Comparison of ENCODE assay signal across 1 cellular context in the genomic region with DNA sequence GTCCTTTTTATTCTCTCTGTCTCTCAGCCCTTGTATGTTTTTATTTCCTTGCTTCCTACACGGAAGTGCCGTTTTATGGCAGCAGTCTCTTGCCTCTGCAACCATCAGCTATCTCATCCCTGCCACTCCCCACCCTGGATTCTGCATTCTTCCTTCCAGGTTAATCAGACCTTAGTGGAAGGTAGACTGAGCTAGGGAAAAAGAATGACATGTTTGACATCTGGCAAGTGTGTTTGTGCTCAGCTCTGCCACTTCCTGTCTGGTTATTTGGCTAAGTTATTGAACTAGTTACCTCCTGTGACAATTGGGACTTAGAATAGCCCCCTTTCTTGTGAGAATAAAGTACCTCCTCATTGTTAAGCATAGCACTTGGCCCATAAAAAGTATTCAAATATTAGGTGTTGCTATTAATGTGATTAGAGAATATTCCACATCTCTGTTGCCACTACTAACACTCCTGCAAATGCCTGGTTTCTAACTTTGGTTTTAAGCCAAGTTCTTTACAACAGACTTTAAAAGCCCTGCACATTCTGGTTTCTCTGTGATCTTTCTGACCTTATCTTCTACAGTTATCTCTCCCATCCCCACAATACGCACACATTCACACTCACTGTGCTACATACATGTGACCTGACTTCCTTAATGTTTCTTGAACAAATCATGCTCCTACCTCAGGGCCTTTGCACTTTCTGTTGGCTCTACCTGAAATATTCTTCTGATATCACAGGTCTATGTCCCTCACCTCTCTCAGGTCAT.
TF ChIP-seq lines count a peak whose summit lies in the region.

No MANE protein-coding gene starts in this region.

TF ChIP-seq in GM12878, 131 proteins besides CTCF, POLR2A, EP300 and RAD21 (continued from another document):
- TF ChIP-seq ZBED1 (IDR thresholded peaks at IDR 0.05; ENCODE audit: borderline replicate concordance) (no peak), RUNX3 (IDR thresholded peaks at IDR 0.05; ENCODE audit: low read length) (no peak), EZH2 (IDR thresholded peaks at IDR 0.05; ENCODE audit: borderline replicate concordance, control insufficient read depth, low read depth, low read length) (no peak), HDAC2 (IDR thresholded peaks at IDR 0.05) (0 out of 2 replicates have a peak, but pooled peaks have one; percentile 10), IRF5 (IDR thresholded peaks at IDR 0.05; ENCODE audit: borderline replicate concordance) (no peak), CREB1 (IDR thresholded peaks at IDR 0.05; ENCODE audit: low read depth) (no peak), MYC (IDR thresholded peaks at IDR 0.05; ENCODE audit: insufficient read depth, insufficient read length, insufficient replicate concordance, low read length, severe bottlenecking) (no peak), ETV6 (conservative IDR thresholded peaks at IDR 0.05 in 1 of 2, IDR thresholded peaks at IDR 0.05 in 1 of 2; ENCODE audit: borderline replicate concordance in 1 of 2, low read depth in 1 of 2) (no peak), CHD1 (IDR thresholded peaks at IDR 0.05; ENCODE audit: low read depth, low read length) (no peak), TCF12 (IDR thresholded peaks at IDR 0.05; ENCODE audit: low read depth, low read length) (no peak), GABPA (IDR thresholded peaks at IDR 0.05; ENCODE audit: low read depth) (0 out of 2 replicates have a peak, but pooled peaks have one; percentile 16), SMAD5 (IDR thresholded peaks at IDR 0.05; ENCODE audit: low read depth) (no peak), PAX5 (IDR thresholded peaks at IDR 0.05; ENCODE audit: borderline replicate concordance, low read depth, low read length) (no peak), ATF7 (IDR thresholded peaks at IDR 0.05; ENCODE audit: low read depth) (no peak), NBN (IDR thresholded peaks at IDR 0.05) (no peak), HDGF (IDR thresholded peaks at IDR 0.05) (peak; percentile 35)
- TF ChIP-seq, protein P1, sequence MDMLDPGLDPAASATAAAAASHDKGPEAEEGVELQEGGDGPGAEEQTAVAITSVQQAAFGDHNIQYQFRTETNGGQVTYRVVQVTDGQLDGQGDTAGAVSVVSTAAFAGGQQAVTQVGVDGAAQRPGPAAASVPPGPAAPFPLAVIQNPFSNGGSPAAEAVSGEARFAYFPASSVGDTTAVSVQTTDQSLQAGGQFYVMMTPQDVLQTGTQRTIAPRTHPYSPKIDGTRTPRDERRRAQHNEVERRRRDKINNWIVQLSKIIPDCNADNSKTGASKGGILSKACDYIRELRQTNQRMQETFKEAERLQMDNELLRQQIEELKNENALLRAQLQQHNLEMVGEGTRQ (IDR thresholded peaks at IDR 0.05; ENCODE audit: borderline replicate concordance, low read depth, low read length): no peak
- TF ChIP-seq, protein P2, sequence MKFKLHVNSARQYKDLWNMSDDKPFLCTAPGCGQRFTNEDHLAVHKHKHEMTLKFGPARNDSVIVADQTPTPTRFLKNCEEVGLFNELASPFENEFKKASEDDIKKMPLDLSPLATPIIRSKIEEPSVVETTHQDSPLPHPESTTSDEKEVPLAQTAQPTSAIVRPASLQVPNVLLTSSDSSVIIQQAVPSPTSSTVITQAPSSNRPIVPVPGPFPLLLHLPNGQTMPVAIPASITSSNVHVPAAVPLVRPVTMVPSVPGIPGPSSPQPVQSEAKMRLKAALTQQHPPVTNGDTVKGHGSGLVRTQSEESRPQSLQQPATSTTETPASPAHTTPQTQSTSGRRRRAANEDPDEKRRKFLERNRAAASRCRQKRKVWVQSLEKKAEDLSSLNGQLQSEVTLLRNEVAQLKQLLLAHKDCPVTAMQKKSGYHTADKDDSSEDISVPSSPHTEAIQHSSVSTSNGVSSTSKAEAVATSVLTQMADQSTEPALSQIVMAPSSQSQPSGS (IDR thresholded peaks at IDR 0.05; ENCODE audit: low read length): no peak
- TF ChIP-seq, protein P3, sequence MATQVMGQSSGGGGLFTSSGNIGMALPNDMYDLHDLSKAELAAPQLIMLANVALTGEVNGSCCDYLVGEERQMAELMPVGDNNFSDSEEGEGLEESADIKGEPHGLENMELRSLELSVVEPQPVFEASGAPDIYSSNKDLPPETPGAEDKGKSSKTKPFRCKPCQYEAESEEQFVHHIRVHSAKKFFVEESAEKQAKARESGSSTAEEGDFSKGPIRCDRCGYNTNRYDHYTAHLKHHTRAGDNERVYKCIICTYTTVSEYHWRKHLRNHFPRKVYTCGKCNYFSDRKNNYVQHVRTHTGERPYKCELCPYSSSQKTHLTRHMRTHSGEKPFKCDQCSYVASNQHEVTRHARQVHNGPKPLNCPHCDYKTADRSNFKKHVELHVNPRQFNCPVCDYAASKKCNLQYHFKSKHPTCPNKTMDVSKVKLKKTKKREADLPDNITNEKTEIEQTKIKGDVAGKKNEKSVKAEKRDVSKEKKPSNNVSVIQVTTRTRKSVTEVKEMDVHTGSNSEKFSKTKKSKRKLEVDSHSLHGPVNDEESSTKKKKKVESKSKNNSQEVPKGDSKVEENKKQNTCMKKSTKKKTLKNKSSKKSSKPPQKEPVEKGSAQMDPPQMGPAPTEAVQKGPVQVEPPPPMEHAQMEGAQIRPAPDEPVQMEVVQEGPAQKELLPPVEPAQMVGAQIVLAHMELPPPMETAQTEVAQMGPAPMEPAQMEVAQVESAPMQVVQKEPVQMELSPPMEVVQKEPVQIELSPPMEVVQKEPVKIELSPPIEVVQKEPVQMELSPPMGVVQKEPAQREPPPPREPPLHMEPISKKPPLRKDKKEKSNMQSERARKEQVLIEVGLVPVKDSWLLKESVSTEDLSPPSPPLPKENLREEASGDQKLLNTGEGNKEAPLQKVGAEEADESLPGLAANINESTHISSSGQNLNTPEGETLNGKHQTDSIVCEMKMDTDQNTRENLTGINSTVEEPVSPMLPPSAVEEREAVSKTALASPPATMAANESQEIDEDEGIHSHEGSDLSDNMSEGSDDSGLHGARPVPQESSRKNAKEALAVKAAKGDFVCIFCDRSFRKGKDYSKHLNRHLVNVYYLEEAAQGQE (IDR thresholded peaks at IDR 0.05; ENCODE audit: low read depth, low read length): no peak
